In genomic region chr10:98134117-98134430, GRCh38 we compare ENCODE assay signal across 8 cellular contexts. TPM values are rescaled to one million over a fixed set of nuclear protein-coding genes. Genes with fewer than 3 reads are reported as not detected.
A peak's percentile ranks its signal among the peaks of the same experiment; 100 is the strongest.
DNase-seq lines count a peak whose midpoint lies in the region; ATAC-seq and TF ChIP-seq lines count a peak whose summit lies in the region.

No MANE protein-coding gene starts in this region.

- H3K9me3 ChIP-seq in mesenchymal stem cell (ENCODE audit: control insufficient read depth, low read length) (no peaks in the 10 kb centered on the region), vagina (no peaks in the 10 kb centered on the region)

- H2BK120ac ChIP-seq in mesenchymal stem cell (ENCODE audit: low read depth, low read length), result no peak overlapping the region

- peak; percentile 23 for DNase-seq in left cardiac atrium
- DNase-seq in left ventricle myocardium superior, result no peak
- no peak for DNase-seq in astrocyte of the spinal cord (ENCODE audit: low read depth, low spot score)
- DNase-seq in mesenchymal stem cell, result no peak
- DNase-seq in vagina (ENCODE audit: extremely low spot score in 2 of 2), result no peak
- no peak for DNase-seq in GM13977 (ENCODE audit: low spot score)
- no peak for DNase-seq in activated CD8-positive, alpha-beta memory T cell treated with anti-CD3 and anti-CD28 coated beads, Interleukin-2, amount 50 U/mL, for 48 hours

- H3K27me3 ChIP-seq in mesenchymal stem cell (ENCODE audit: control insufficient read depth in 1 of 2, insufficient read depth in 1 of 2, low read length in 2 of 2) (no peaks in the 10 kb centered on the region), vagina (no peaks in the 10 kb centered on the region)

- no peaks in the 10 kb centered on the region for H3K36me3 ChIP-seq in mesenchymal stem cell (ENCODE audit: control insufficient read depth in 1 of 2, insufficient read depth in 2 of 2, low read depth in 1 of 2, low read length in 2 of 2)
- no peaks in the 10 kb centered on the region for H3K36me3 ChIP-seq in vagina

- H3K18ac ChIP-seq in mesenchymal stem cell (ENCODE audit: low read depth in 1 of 2, low read length in 2 of 2), result peak overlapping the region in 1 of 2 experiments; percentile 27

- peaks cover 2% of the 10 kb centered on the region for H3K79me1 ChIP-seq in mesenchymal stem cell (replicated peaks; ENCODE audit: low read length, poor library complexity, severe bottlenecking)

- no peak overlapping the region for H3K23ac ChIP-seq in mesenchymal stem cell (ENCODE audit: low read length in 2 of 2)

- peak overlapping the region; percentile 52 for H4K8ac ChIP-seq in mesenchymal stem cell (ENCODE audit: low read length)

- H3K9ac ChIP-seq in mesenchymal stem cell (ENCODE audit: low read length), result peak overlapping the region; percentile 97

- H3K14ac ChIP-seq in mesenchymal stem cell (ENCODE audit: low read length in 2 of 2), result no peak overlapping the region

- in situ Hi-C loops in astrocyte of the spinal cord (cut with HindIII; ENCODE audit: low sequenced_read_pairs), result no loop called here
- in situ Hi-C loops in GM13977 (cut with MboI; ENCODE audit: low pct_unique_long_range_greater_than_20kb, low sequenced_read_pairs, unreplicated experiment), result no loop called here

- H2BK15ac ChIP-seq in mesenchymal stem cell (ENCODE audit: low read depth, poor library complexity, severe bottlenecking), result no peak overlapping the region

- no peak overlapping the region for H3K27ac ChIP-seq in mesenchymal stem cell (ENCODE audit: low read length, poor library complexity, severe bottlenecking)
- H3K27ac ChIP-seq in vagina, result peak overlapping the region; percentile 93

- H2BK12ac ChIP-seq in mesenchymal stem cell (ENCODE audit: low read length in 2 of 2), result no peak overlapping the region

- TF ChIP-seq CTCF in astrocyte of the spinal cord (IDR thresholded peaks at IDR 0.05; ENCODE audit: low read depth, low read length) (no peak), vagina (IDR thresholded peaks at IDR 0.05) (no peak), GM13977 (IDR thresholded peaks at IDR 0.05; ENCODE audit: extremely low read depth, insufficient read depth, missing control alignments) (no peak)

- H3K4me1 ChIP-seq in mesenchymal stem cell (ENCODE audit: control insufficient read depth, insufficient read depth, low read depth, low read length) (peaks cover 3% of the 10 kb centered on the region), vagina (peaks cover 14% of the 10 kb centered on the region)

- no peak overlapping the region for H2AK5ac ChIP-seq in mesenchymal stem cell (ENCODE audit: low read length, severe bottlenecking)

- no peak overlapping the region for H2BK5ac ChIP-seq in mesenchymal stem cell (ENCODE audit: low read depth, low read length, poor library complexity, severe bottlenecking)

- no peak for ATAC-seq in left cardiac atrium
- ATAC-seq in left ventricle myocardium superior, result no peak
- ATAC-seq in HG03432 (IDR thresholded peaks at IDR 0.05; ENCODE audit: unreplicated experiment), result no peak

- intact Hi-C loops in left cardiac atrium (cut with DNase I) (loop anchor here in 1 of 2 donors (5.0 to 10.0 kb wide), 2 partner anchors 89 to 447 kb away; partner anchors contain the start of gene AVPI1), left ventricle myocardium superior (cut with micrococcal nuclease) (no loop called here), vagina (cut with DNase I) (no loop called here)

- H4K91ac ChIP-seq in mesenchymal stem cell (ENCODE audit: low read length), result no peak overlapping the region

- peak overlapping the region; percentile 8 for H2AFZ ChIP-seq in mesenchymal stem cell (ENCODE audit: low read depth, low read length)

- peak overlapping the region; percentile 95 for H3K4me3 ChIP-seq in astrocyte of the spinal cord (ENCODE audit: low read depth, low read length)
- peak overlapping the region in 1 of 2 experiments; percentile 90 for H3K4me3 ChIP-seq in mesenchymal stem cell (ENCODE audit: insufficient read depth in 1 of 2, low read depth in 1 of 2, low read length in 2 of 2)
- H3K4me3 ChIP-seq in vagina, result peak overlapping the region; percentile 73 to 75

- 97% methylated on average over 5 of the region's 5 CpGs for WGBS in mesenchymal stem cell

- H3K4me2 ChIP-seq in mesenchymal stem cell (ENCODE audit: low read length, poor library complexity, severe bottlenecking), result peak overlapping the region; percentile 76

- no peak overlapping the region for H3K4ac ChIP-seq in mesenchymal stem cell (ENCODE audit: low read depth in 1 of 2, low read length in 2 of 2)

- no peak for TF ChIP-seq POLR2A in vagina (IDR thresholded peaks at IDR 0.05)

RNA-seq across cellular contexts. Expression of gene R3HCC1L, which starts 0.4 kb away (rescaled TPM):
- 1 to 10 TPM; 6.4 to 6.6 TPM for total RNA-seq in left cardiac atrium
- 4.8 TPM for total RNA-seq in left ventricle myocardium superior
- polyA plus RNA-seq in mesenchymal stem cell (2013, experiment 1 of 2), result 9.3 TPM
- polyA plus RNA-seq in mesenchymal stem cell (2013, experiment 2 of 2), result 10.4 TPM
- total RNA-seq in vagina, result 12.3 TPM
